ENCODE assay signal across 8 cellular contexts in genomic region chr6:153032255-153032882, GRCh38. TPM values are rescaled to one million over a fixed set of nuclear protein-coding genes. Genes with fewer than 3 reads are reported as not detected.
DNase-seq lines count a peak whose midpoint lies in the region; ATAC-seq, FAIRE-seq and TF ChIP-seq lines count a peak whose summit lies in the region.

No MANE protein-coding gene starts in this region.

- no peaks in the 10 kb centered on the region for H3K9me3 Mint-ChIP-seq in progenitor cell of endocrine pancreas (ENCODE audit: low read depth)

- H3K4me2 ChIP-seq in endothelial cell of umbilical vein (ENCODE audit: insufficient read depth, low read length), result no peak overlapping the region

- no peaks in the 10 kb centered on the region for H3K9me1 ChIP-seq in endothelial cell of umbilical vein (replicated peaks; ENCODE audit: control insufficient read depth, extremely low read depth, insufficient read depth, low read length)

- DNase-seq in cardiac muscle cell (ENCODE audit: low read depth in 1 of 2, low spot score in 1 of 2), result peak; percentile 12 to 80
- DNase-seq in left ventricle myocardium superior, result no peak
- peak; percentile 18 for DNase-seq in NCI-H748 treated with DMSO at 0.1 percent for 48 hours (lab: John Stamatoyannopoulos, UW)
- peak; percentile 66 for DNase-seq in endothelial cell of umbilical vein (ENCODE audit: low read depth, low spot score)
- no peak for DNase-seq in progenitor cell of endocrine pancreas (ENCODE audit: low spot score, unreplicated experiment)
- DNase-seq in GM12892 (ENCODE audit: insufficient read length), result no peak
- DNase-seq in T1000 (lab: John Stamatoyannopoulos, UW), result no peak
- no peak for DNase-seq in GM12891 (ENCODE audit: insufficient read length, low spot score)

- no peak overlapping the region for H3K9ac ChIP-seq in endothelial cell of umbilical vein (replicated peaks; ENCODE audit: extremely low read depth, insufficient read depth, low read length)

- H3K27ac ChIP-seq in cardiac muscle cell, result no peak overlapping the region
- H3K27ac ChIP-seq in endothelial cell of umbilical vein (ENCODE audit: insufficient read depth, low read depth, low read length), result no peak overlapping the region

- no peaks in the 10 kb centered on the region for H3K27me3 Mint-ChIP-seq in progenitor cell of endocrine pancreas

- peak; percentile 48 for FAIRE-seq in endothelial cell of umbilical vein (lab: Jason Lieb, UNC)
- no peak for FAIRE-seq in GM12892 (lab: Jason Lieb, UNC)
- FAIRE-seq in GM12891 (lab: Jason Lieb, UNC), result no peak

- H3K4me1 ChIP-seq in cardiac muscle cell (ENCODE audit: low read depth) (no peaks in the 10 kb centered on the region), endothelial cell of umbilical vein (ENCODE audit: control insufficient read depth, extremely low read depth, insufficient read depth, low read length) (peaks cover 15% of the 10 kb centered on the region)

- H3K4me3 ChIP-seq in cardiac muscle cell (no peak overlapping the region), endothelial cell of umbilical vein (replicated peaks in 1 of 3; ENCODE audit: insufficient read depth in 1 of 3, low read depth in 1 of 3, low read length in 3 of 3) (no peak overlapping the region)

- H3K4me3 Mint-ChIP-seq in progenitor cell of endocrine pancreas (ENCODE audit: low read depth), result no peak overlapping the region

- TF ChIP-seq CTCF in cardiac muscle cell (IDR thresholded peaks at IDR 0.05; ENCODE audit: low read depth, low read length) (peak; percentile 40), endothelial cell of umbilical vein (IDR thresholded peaks at IDR 0.05; ENCODE audit: extremely low read depth in 1 of 2, insufficient read depth in 1 of 2, low read depth in 1 of 2, low read length in 2 of 2) (peak in 1 of 2 donors; percentile 12), progenitor cell of endocrine pancreas (IDR thresholded peaks at IDR 0.05; ENCODE audit: unreplicated experiment) (peak; percentile 58)

- peaks cover 17% of the 10 kb centered on the region for H3K4me1 Mint-ChIP-seq in progenitor cell of endocrine pancreas (ENCODE audit: low read depth)

- H3K9me3 ChIP-seq in cardiac muscle cell (ENCODE audit: low read depth) (no peaks in the 10 kb centered on the region), endothelial cell of umbilical vein (replicated peaks; ENCODE audit: control insufficient read depth, insufficient read depth, low read length) (no peaks in the 10 kb centered on the region)

- H3K27me3 ChIP-seq in cardiac muscle cell, result no peaks in the 10 kb centered on the region
- no peaks in the 10 kb centered on the region for H3K27me3 ChIP-seq in endothelial cell of umbilical vein (ENCODE audit: control insufficient read depth in 2 of 2, insufficient read depth in 2 of 2, low read length in 2 of 2)

- dilution Hi-C loops in endothelial cell of umbilical vein (cut with MboI; ENCODE audit: extremely low pct_ligation_motif_present, low sequenced_read_pairs), result no loop called here

- H4K20me1 ChIP-seq in endothelial cell of umbilical vein (replicated peaks; ENCODE audit: control insufficient read depth, extremely low read depth, insufficient read depth, low read length), result no peaks in the 10 kb centered on the region

- H2AFZ ChIP-seq in endothelial cell of umbilical vein (ENCODE audit: low read depth, low read length), result no peak overlapping the region

- ATAC-seq in left ventricle myocardium superior, result no peak

- no peaks in the 10 kb centered on the region for H3K36me3 Mint-ChIP-seq in progenitor cell of endocrine pancreas (ENCODE audit: insufficient read depth)

- H3K27ac Mint-ChIP-seq in progenitor cell of endocrine pancreas, result no peak overlapping the region

- POLR2A ChIA-PET in endothelial cell of umbilical vein (lab: Charles Lee), result interaction anchor here (0.7 kb wide), 1 partner anchor 95 kb away, joined by 3 read pairs; no protein-coding TSS in a partner anchor

- CTCF ChIA-PET in endothelial cell of umbilical vein (lab: Charles Lee), result interaction anchor here (0.6 to 2.9 kb wide), 51 partner anchors 9 to 1499 kb away, joined by 3 to 132 read pairs (median 5); partner anchors contain the start of genes FBXO5 and RGS17

- H3K36me3 ChIP-seq in cardiac muscle cell (no peaks in the 10 kb centered on the region), endothelial cell of umbilical vein (ENCODE audit: control insufficient read depth in 2 of 2, extremely low read depth in 1 of 2, insufficient read depth in 2 of 2, low read length in 2 of 2) (no peaks in the 10 kb centered on the region)

- no TSS peak for BruUV-seq in endothelial cell of umbilical vein (replicated peaks; lab: Mats Ljungman, UMichigan)

- no peaks in the 10 kb centered on the region for H3K79me2 ChIP-seq in endothelial cell of umbilical vein (ENCODE audit: control insufficient read depth, insufficient read depth, low read length)

- intact Hi-C loops in left ventricle myocardium superior (cut with micrococcal nuclease), result loop anchor here (10.0 kb wide), 1 partner anchor 472 kb away; no protein-coding TSS in a partner anchor
- intact Hi-C loops in endothelial cell of umbilical vein (cut with micrococcal nuclease), result loop anchor here (1.0 to 5.0 kb wide), 6 partner anchors 60 to 1115 kb away; no protein-coding TSS in a partner anchor

- TF ChIP-seq POLR2A in endothelial cell of umbilical vein (IDR thresholded peaks at IDR 0.05; ENCODE audit: low read depth, low read length) (no peak), GM12892 (IDR thresholded peaks at IDR 0.05; ENCODE audit: low read depth, low read length) (no peak), GM12891 (IDR thresholded peaks at IDR 0.05; ENCODE audit: low read depth, low read length) (no peak)

TF ChIP-seq in endothelial cell of umbilical vein, 7 proteins besides CTCF, POLR2A, EP300 and RAD21:
- TF ChIP-seq JUN (IDR thresholded peaks at IDR 0.05; ENCODE audit: borderline replicate concordance, insufficient read depth, insufficient read length, low read depth) (no peak), MYC (IDR thresholded peaks at IDR 0.05; ENCODE audit: low read depth, low read length) (no peak), MAX (IDR thresholded peaks at IDR 0.05; ENCODE audit: insufficient read depth, insufficient read length) (no peak)
TF ChIP-seq in endothelial cell of umbilical vein: peak in this region for 0.

TF ChIP-seq in GM12891, 5 proteins besides CTCF, POLR2A, EP300 and RAD21:
- TF ChIP-seq TAF1 (IDR thresholded peaks at IDR 0.05; ENCODE audit: low read depth, low read length) (no peak), PAX5 (IDR thresholded peaks at IDR 0.05; ENCODE audit: insufficient read depth, low read length, severe bottlenecking) (no peak), POLR2AphosphoS5 (IDR thresholded peaks at IDR 0.05; ENCODE audit: low read depth, low read length) (no peak)

RNA-seq across cellular contexts. Expression of gene MTRF1L, which starts 29.9 kb away (rescaled TPM):
- total RNA-seq in cardiac muscle cell (16.7 and 20.0 TPM in 2 replicates), left ventricle myocardium superior (30.2 TPM), endothelial cell of umbilical vein (27.5 and 31.2 TPM in 2 replicates), progenitor cell of endocrine pancreas (17.5 and 18.4 TPM in 2 replicates)
- polyA plus RNA-seq in cardiac muscle cell (21.0 and 26.0 TPM in 2 replicates), endothelial cell of umbilical vein (5.2 and 6.2 TPM in 2 replicates)
- polyA plus RNA-seq in endothelial cell of umbilical vein (2011; cell fraction: cytosol; rRNA removed), result 8.3 and 9.1 TPM in 2 replicates
- 20.5 and 32.0 TPM in 2 replicates for polyA plus RNA-seq in endothelial cell of umbilical vein (2011; cell fraction: nucleus; rRNA removed)
- polyA plus RNA-seq in endothelial cell of umbilical vein (2012), result 9.5 and 19.1 TPM in 2 replicates
- 10.5 and 10.9 TPM in 2 replicates for polyA minus RNA-seq in endothelial cell of umbilical vein
- 8.8 TPM for polyA minus RNA-seq in endothelial cell of umbilical vein (2011; cell fraction: cytosol; rRNA and poly(A)+ RNA removed)
- 39.7 and 47.9 TPM in 2 replicates for polyA minus RNA-seq in endothelial cell of umbilical vein (2011; cell fraction: nucleus; rRNA and poly(A)+ RNA removed)
- 12.9 TPM for polyA plus RNA-seq in GM12892 (2012; ENCODE audit: missing spikeins)
- 9.6 TPM for polyA plus RNA-seq in GM12891 (2012; ENCODE audit: low read depth, missing spikeins)

RNA-seq across cellular contexts. Expression of gene FBXO5, which starts 49.5 kb away (rescaled TPM):
- total RNA-seq in cardiac muscle cell (9.9 and 16.6 TPM in 2 replicates), left ventricle myocardium superior (2.4 TPM), endothelial cell of umbilical vein (27.1 and 28.1 TPM in 2 replicates), progenitor cell of endocrine pancreas (20.9 and 21.8 TPM in 2 replicates)
- polyA plus RNA-seq in cardiac muscle cell (9.6 and 30.1 TPM in 2 replicates), endothelial cell of umbilical vein (5.4 and 6.1 TPM in 2 replicates)
- 13.4 and 13.9 TPM in 2 replicates for polyA plus RNA-seq in endothelial cell of umbilical vein (2011; cell fraction: cytosol; rRNA removed)
- polyA plus RNA-seq in endothelial cell of umbilical vein (2011; cell fraction: nucleus; rRNA removed), result 13.0 and 17.5 TPM in 2 replicates
- 6.4 and 15.2 TPM in 2 replicates for polyA plus RNA-seq in endothelial cell of umbilical vein (2012)
- polyA minus RNA-seq in endothelial cell of umbilical vein, result 4.0 and 4.8 TPM in 2 replicates
- 13.0 TPM for polyA minus RNA-seq in endothelial cell of umbilical vein (2011; cell fraction: cytosol; rRNA and poly(A)+ RNA removed)
- polyA minus RNA-seq in endothelial cell of umbilical vein (2011; cell fraction: nucleus; rRNA and poly(A)+ RNA removed), result 8.8 and 12.2 TPM in 2 replicates
- polyA plus RNA-seq in GM12892 (2012; ENCODE audit: missing spikeins), result 31.1 TPM
- 21.1 TPM for polyA plus RNA-seq in GM12891 (2012; ENCODE audit: low read depth, missing spikeins)

Comparison
In these comparisons a context has a peak if more than half of its experiments do, and no peak if none do; other contexts are left out.
1. DNase-seq: peak in cardiac muscle cell (2 of 2), NCI-H748 treated with DMSO at 0.1 percent for 48 hours (single experiment) and endothelial cell of umbilical vein (single experiment); none in left ventricle myocardium superior (single experiment), progenitor cell of endocrine pancreas (single experiment), GM12892 (single experiment), T1000 (single experiment) and GM12891 (single experiment).